In genomic region chr2:35891528-35891927, GRCh38 we compare ENCODE assay signal across 15 cellular contexts.
"Had no signal": no experiment of that assay in that cellular context is flagged by ENCODE, and none has a peak within 500 bp of the region (broad histone marks: within the 10 kb centered on the region; RNA-seq: fewer than 3 reads in every experiment).

No MANE protein-coding gene starts in this region.

- H3K36me3 Mint-ChIP-seq: type B pancreatic cell had no signal

- H3K9me3 Mint-ChIP-seq: activated naive CD8-positive, alpha-beta T cell treated with anti-CD3 and anti-CD28 coated beads, Interleukin-2, amount 50 U/mL, for 24 hours; activated T-cell treated with anti-CD3 and anti-CD28 coated beads, Interleukin-2, amount 50 U/mL, for 72 hours; T-helper 2 cell treated with Interferon-gamma antibody and Interleukin-4, amounts not matched to agents 5 μg/mL and 100 μg/mL, for 36 hours; type B pancreatic cell had no signal

- H3K9me3 ChIP-seq: colonic mucosa, gastrocnemius medialis, left lung, suprapubic skin had no signal

- H3K36me3 ChIP-seq: cardiac muscle cell, colonic mucosa, gastrocnemius medialis, heart right ventricle, left lung, suprapubic skin had no signal

- FAIRE-seq: keratinocyte had no signal

- H3K27ac ChIP-seq: cardiac muscle cell, colonic mucosa, gastrocnemius medialis, heart right ventricle, left lung, suprapubic skin had no signal

- DNase-seq: activated naive CD8-positive, alpha-beta T cell treated with anti-CD3 and anti-CD28 coated beads, Interleukin-2, amount 50 U/mL, for 24 hours; activated T-cell treated with anti-CD3 and anti-CD28 coated beads, Interleukin-2, amount 50 U/mL, for 72 hours; colonic mucosa; effector CD4-positive, alpha-beta T cell; gastrocnemius medialis; heart right ventricle; left lung; mesendoderm; stimulated activated naive CD8-positive, alpha-beta T cell treated with anti-CD3 and anti-CD28 coated beads, Interleukin-15, Interleukin-2, amounts not matched to agents 100 U/mL and 50 U/mL, for 24 hours had no signal

- H3K27me3 ChIP-seq: cardiac muscle cell, colonic mucosa, gastrocnemius medialis, heart right ventricle, left lung, suprapubic skin had no signal

- H3K27me3 Mint-ChIP-seq: type B pancreatic cell had no signal

- H3K4me3 ChIP-seq: cardiac muscle cell, colonic mucosa, gastrocnemius medialis, heart right ventricle, left lung, suprapubic skin had no signal

- H3K4me1 ChIP-seq: colonic mucosa, gastrocnemius medialis, heart right ventricle, left lung, suprapubic skin had no signal

- H3K4me3 Mint-ChIP-seq: type B pancreatic cell had no signal

- ATAC-seq: activated naive CD8-positive, alpha-beta T cell treated with anti-CD3 and anti-CD28 coated beads, Interleukin-2, amount 50 U/mL, for 24 hours; activated T-cell treated with anti-CD3 and anti-CD28 coated beads, Interleukin-2, amount 50 U/mL, for 72 hours; gastrocnemius medialis; heart right ventricle; left lung; sciatic nerve; stimulated activated naive CD8-positive, alpha-beta T cell treated with anti-CD3 and anti-CD28 coated beads, Interleukin-15, Interleukin-2, amounts not matched to agents 100 U/mL and 50 U/mL, for 24 hours had no signal

- H3K27ac Mint-ChIP-seq: activated naive CD8-positive, alpha-beta T cell treated with anti-CD3 and anti-CD28 coated beads, Interleukin-2, amount 50 U/mL, for 24 hours; T-helper 2 cell treated with Interferon-gamma antibody and Interleukin-4, amounts not matched to agents 5 μg/mL and 100 μg/mL, for 36 hours; type B pancreatic cell had no signal
